18 cellular contexts compared by ENCODE assay signal in the genomic region with DNA sequence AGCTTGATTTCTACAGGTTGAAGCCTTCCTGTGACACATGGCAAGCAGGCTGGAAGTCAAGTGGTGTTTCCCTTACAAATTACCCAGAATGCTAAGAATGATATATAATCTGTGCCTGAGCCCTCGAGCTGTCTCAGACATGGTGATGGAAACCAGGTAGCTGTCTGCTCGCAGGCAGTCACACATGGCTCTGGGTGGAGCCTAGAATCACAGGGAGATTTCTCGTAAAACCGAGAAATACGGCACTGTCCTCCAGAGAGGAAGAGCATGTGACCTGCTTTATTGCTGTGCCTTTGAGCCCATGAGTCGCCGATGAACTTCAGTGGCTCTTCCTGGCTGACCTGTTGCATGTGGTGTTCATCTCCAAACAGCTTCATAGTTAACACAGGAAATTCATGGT.
DNase-seq lines count a peak whose midpoint lies in the region; ATAC-seq and TF ChIP-seq lines count a peak whose summit lies in the region.
"Had no signal": no experiment of that assay in that cellular context is flagged by ENCODE, and none has a peak within 500 bp of the region (broad histone marks: within the 10 kb centered on the region; RNA-seq: fewer than 3 reads in every experiment).

No MANE protein-coding gene starts in this region.

- H3K36me3 ChIP-seq in SK-N-SH (replicated peaks in 1 of 2; ENCODE audit: control insufficient read depth in 1 of 2, insufficient read depth in 2 of 2, low read length in 1 of 2) (no peaks in the 10 kb centered on the region), uterus (no peaks in the 10 kb centered on the region)
- H3K36me3 ChIP-seq: BLaER1, MG63, SJCRH30 had no signal

- H3K4me1 ChIP-seq in SK-N-SH (ENCODE audit: control insufficient read depth in 1 of 2, insufficient read depth in 2 of 2, low read depth in 1 of 2, low read length in 1 of 2) (peaks cover 0 to 10% of the 10 kb centered on the region in 2 experiments; a peak in 1 of 4 replicates), uterus (peaks cover 0 to 8% of the 10 kb centered on the region in 2 donors)
- H3K4me1 ChIP-seq: BLaER1 had no signal

- intact Hi-C loops in uterus (cut with DNase I; ENCODE audit: low total_unique reads), result no loop called here

- no peaks in the 10 kb centered on the region for H3K27me3 ChIP-seq in SK-N-SH (ENCODE audit: insufficient read depth)
- no peaks in the 10 kb centered on the region for H3K27me3 ChIP-seq in uterus
- H3K27me3 ChIP-seq: BLaER1, MG63, SJCRH30 had no signal

- no peak for ATAC-seq in GM19328 (IDR thresholded peaks at IDR 0.05; ENCODE audit: unreplicated experiment)
- no peak for ATAC-seq in HG03439 (IDR thresholded peaks at IDR 0.05; ENCODE audit: unreplicated experiment)
- ATAC-seq: HCT116 had no signal

- WGBS in SK-N-SH (ENCODE audit: low lambda C conversion rate), result 39% methylated on average over 6 of the region's 7 CpGs

- H3K9ac ChIP-seq in SK-N-SH, result no peak overlapping the region
- H3K9ac ChIP-seq: BLaER1 had no signal

- H3K9me2 ChIP-seq in SK-N-SH, result no peaks in the 10 kb centered on the region

- no peak overlapping the region for H3K4me2 ChIP-seq in SK-N-SH
- H3K4me2 ChIP-seq: BLaER1 had no signal

- H3K79me2 ChIP-seq in SK-N-SH (ENCODE audit: insufficient read depth), result no peaks in the 10 kb centered on the region

- no peaks in the 10 kb centered on the region for H3F3A ChIP-seq in SK-N-SH (replicated peaks; ENCODE audit: insufficient read depth)

- POLR2A ChIA-PET in SK-N-SH (lab: Yijun Ruan, JAX), result no interaction called here

- 0 out of 4 replicates have a peak overlapping the region, but pooled peaks of 1 of the 2 experiments have one; percentile 31 for H3K27ac ChIP-seq in SK-N-SH (ENCODE audit: low read depth in 2 of 2, low read length in 1 of 2)
- peak overlapping the region; percentile 54 to 73 for H3K27ac ChIP-seq in uterus
- H3K27ac ChIP-seq: BLaER1, RWPE1, SJCRH30 had no signal

- TF ChIP-seq CTCF in SK-N-SH (IDR thresholded peaks at IDR 0.05) (no peak), uterus (IDR thresholded peaks at IDR 0.05) (no peak)

- H2AFZ ChIP-seq in SK-N-SH (ENCODE audit: low read depth), result no peak overlapping the region

- H3K9me3 ChIP-seq in SK-N-SH, result no peaks in the 10 kb centered on the region
- H3K9me3 ChIP-seq in uterus, result no peaks in the 10 kb centered on the region
- H3K9me3 ChIP-seq: BLaER1, MG63, SJCRH30 had no signal

- H3K4me3 ChIP-seq in SK-N-SH (ENCODE audit: low read depth in 2 of 2, low read length in 1 of 2), result no peak overlapping the region
- H3K4me3 ChIP-seq in uterus, result no peak overlapping the region
- H3K4me3 ChIP-seq: BLaER1, MG63, SJCRH30 had no signal

- TF ChIP-seq POLR2A in uterus (IDR thresholded peaks at IDR 0.05), result no peak

- TF ChIP-seq RAD21 in SK-N-SH (IDR thresholded peaks at IDR 0.05; ENCODE audit: low read length), result no peak

- peak in 1 of 2 experiments; percentile 82; a peak in 2 of 4 replicates for TF ChIP-seq EP300 in SK-N-SH (IDR thresholded peaks at IDR 0.05; ENCODE audit: borderline replicate concordance in 1 of 2, low read depth in 1 of 2, low read length in 1 of 2)

- DNase-seq in HT1080 (ENCODE audit: low read depth) (peak; percentile 18), SK-N-SH (peak; percentile 43), left kidney (ENCODE audit: low read depth, low spot score) (peak; percentile 93), uterus (peak; percentile 65 to 73), AG08396 (ENCODE audit: low spot score) (no peak)
- DNase-seq: KBM-7; MG63; NCI-H1092 treated with DMSO at 0.1 percent for 48 hours; NCI-H187 treated with DMSO at 0.1 percent for 48 hours; NCI-H524 treated with DMSO at 0.1 percent for 48 hours; NK-92 treated with Interleukin-12 subunit alpha and Interleukin-12 subunit beta, amount 100 ng/mL, for 24 hours; OCI-M1; SJCRH30 had no signal

- H4K20me1 ChIP-seq in SK-N-SH (ENCODE audit: insufficient read depth), result no peaks in the 10 kb centered on the region
- H4K20me1 ChIP-seq: BLaER1 had no signal

- CTCF ChIA-PET in SK-N-SH (lab: Yijun Ruan, JAX), result no interaction called here

TF ChIP-seq in SK-N-SH, 30 proteins besides CTCF, POLR2A, EP300 and RAD21:
- peak; percentile 42; the same call in 1 of the 2 replicates for TF ChIP-seq GATA2 (CRISPR knock-in tag; IDR thresholded peaks at IDR 0.05)
- TF ChIP-seq, protein P1, sequence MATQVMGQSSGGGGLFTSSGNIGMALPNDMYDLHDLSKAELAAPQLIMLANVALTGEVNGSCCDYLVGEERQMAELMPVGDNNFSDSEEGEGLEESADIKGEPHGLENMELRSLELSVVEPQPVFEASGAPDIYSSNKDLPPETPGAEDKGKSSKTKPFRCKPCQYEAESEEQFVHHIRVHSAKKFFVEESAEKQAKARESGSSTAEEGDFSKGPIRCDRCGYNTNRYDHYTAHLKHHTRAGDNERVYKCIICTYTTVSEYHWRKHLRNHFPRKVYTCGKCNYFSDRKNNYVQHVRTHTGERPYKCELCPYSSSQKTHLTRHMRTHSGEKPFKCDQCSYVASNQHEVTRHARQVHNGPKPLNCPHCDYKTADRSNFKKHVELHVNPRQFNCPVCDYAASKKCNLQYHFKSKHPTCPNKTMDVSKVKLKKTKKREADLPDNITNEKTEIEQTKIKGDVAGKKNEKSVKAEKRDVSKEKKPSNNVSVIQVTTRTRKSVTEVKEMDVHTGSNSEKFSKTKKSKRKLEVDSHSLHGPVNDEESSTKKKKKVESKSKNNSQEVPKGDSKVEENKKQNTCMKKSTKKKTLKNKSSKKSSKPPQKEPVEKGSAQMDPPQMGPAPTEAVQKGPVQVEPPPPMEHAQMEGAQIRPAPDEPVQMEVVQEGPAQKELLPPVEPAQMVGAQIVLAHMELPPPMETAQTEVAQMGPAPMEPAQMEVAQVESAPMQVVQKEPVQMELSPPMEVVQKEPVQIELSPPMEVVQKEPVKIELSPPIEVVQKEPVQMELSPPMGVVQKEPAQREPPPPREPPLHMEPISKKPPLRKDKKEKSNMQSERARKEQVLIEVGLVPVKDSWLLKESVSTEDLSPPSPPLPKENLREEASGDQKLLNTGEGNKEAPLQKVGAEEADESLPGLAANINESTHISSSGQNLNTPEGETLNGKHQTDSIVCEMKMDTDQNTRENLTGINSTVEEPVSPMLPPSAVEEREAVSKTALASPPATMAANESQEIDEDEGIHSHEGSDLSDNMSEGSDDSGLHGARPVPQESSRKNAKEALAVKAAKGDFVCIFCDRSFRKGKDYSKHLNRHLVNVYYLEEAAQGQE (IDR thresholded peaks at IDR 0.05; ENCODE audit: low read depth, low read length), result no peak
- TF ChIP-seq JUND (IDR thresholded peaks at IDR 0.05), result no peak
- peak; percentile 47 for TF ChIP-seq CHD2 (IDR thresholded peaks at IDR 0.05; ENCODE audit: low read length, partially characterized antibody)
- TF ChIP-seq, protein P2, sequence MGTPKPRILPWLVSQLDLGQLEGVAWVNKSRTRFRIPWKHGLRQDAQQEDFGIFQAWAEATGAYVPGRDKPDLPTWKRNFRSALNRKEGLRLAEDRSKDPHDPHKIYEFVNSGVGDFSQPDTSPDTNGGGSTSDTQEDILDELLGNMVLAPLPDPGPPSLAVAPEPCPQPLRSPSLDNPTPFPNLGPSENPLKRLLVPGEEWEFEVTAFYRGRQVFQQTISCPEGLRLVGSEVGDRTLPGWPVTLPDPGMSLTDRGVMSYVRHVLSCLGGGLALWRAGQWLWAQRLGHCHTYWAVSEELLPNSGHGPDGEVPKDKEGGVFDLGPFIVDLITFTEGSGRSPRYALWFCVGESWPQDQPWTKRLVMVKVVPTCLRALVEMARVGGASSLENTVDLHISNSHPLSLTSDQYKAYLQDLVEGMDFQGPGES (IDR thresholded peaks at IDR 0.05; ENCODE audit: low read depth, low read length), result no peak
- TF ChIP-seq RFX5 (IDR thresholded peaks at IDR 0.05; ENCODE audit: low read length), result no peak
- peak; percentile 65; the same call in 1 of the 2 replicates for TF ChIP-seq FOXJ3 (CRISPR knock-in tag; IDR thresholded peaks at IDR 0.05)
